15 cellular contexts compared by ENCODE assay signal in genomic region chr6:15534970-15535369, GRCh38.
DNase-seq lines count a peak whose midpoint lies in the region; ATAC-seq, FAIRE-seq and TF ChIP-seq lines count a peak whose summit lies in the region.
"Had no signal": no experiment of that assay in that cellular context is flagged by ENCODE, and none has a peak within 500 bp of the region (broad histone marks: within the 10 kb centered on the region; RNA-seq: fewer than 3 reads in every experiment).

No MANE protein-coding gene starts in this region.

- no peaks in the 10 kb centered on the region for H3K27me3 Mint-ChIP-seq in central memory CD8-positive, alpha-beta T cell

- H3K36me3 Mint-ChIP-seq in central memory CD8-positive, alpha-beta T cell (ENCODE audit: insufficient read depth), result peaks cover 6% of the 10 kb centered on the region

- no peaks in the 10 kb centered on the region for H3K27me3 ChIP-seq in neutrophil
- H3K27me3 ChIP-seq: uterus had no signal

- H3K4me3 ChIP-seq in neutrophil (ENCODE audit: low read depth in 1 of 2, low read length in 1 of 2), result no peak overlapping the region
- H3K4me3 ChIP-seq: GM23248, lower lobe of right lung, uterus had no signal

- no peak for TF ChIP-seq CTCF in neutrophil (IDR thresholded peaks at IDR 0.05)

- no peaks in the 10 kb centered on the region for H3K9me3 Mint-ChIP-seq in central memory CD8-positive, alpha-beta T cell

- H3K4me1 ChIP-seq in neutrophil (ENCODE audit: control insufficient read depth in 1 of 2, insufficient read depth in 1 of 2, low read depth in 1 of 2, low read length in 1 of 2), result peaks cover 39 to 43% of the 10 kb centered on the region in 2 experiments
- H3K4me1 ChIP-seq: uterus had no signal

- H3K4me1 Mint-ChIP-seq in central memory CD8-positive, alpha-beta T cell, result peaks cover 21% of the 10 kb centered on the region

- peaks cover 19% of the 10 kb centered on the region for H3K36me3 ChIP-seq in neutrophil
- H3K36me3 ChIP-seq: uterus had no signal

- no peak for FAIRE-seq in HTR-8/SVneo (lab: Jason Lieb, UNC)

- no peak for ATAC-seq in central memory CD8-positive, alpha-beta T cell (replicated peaks; ENCODE audit: extremely low read depth, poor library complexity, severe bottlenecking)
- no peak for ATAC-seq in HG03469 (IDR thresholded peaks at IDR 0.05; ENCODE audit: unreplicated experiment)

- no peak overlapping the region for H3K4me3 Mint-ChIP-seq in central memory CD8-positive, alpha-beta T cell

- DNase-seq in GF-D8 (lab: John Stamatoyannopoulos, UW) (peak; percentile 76), NOMO-1 (lab: John Stamatoyannopoulos, UW; ENCODE audit: unreplicated experiment in 2 of 2) (peak; percentile 52 to 90), retina (no peak), HTR-8/SVneo (ENCODE audit: insufficient read length, low spot score) (no peak)
- no peak for DNase-seq in central memory CD8-positive, alpha-beta T cell (ENCODE audit: low spot score in 2 of 2)
- DNase-seq: DND-41; GM23248; lower lobe of right lung; MM.1S; stimulated activated naive CD4-positive, alpha-beta T cell treated with Interleukin-2 at 50 U/mL for 16 hours; uterus; WERI-Rb-1 had no signal

- H3K9me3 ChIP-seq in neutrophil, result no peaks in the 10 kb centered on the region
- H3K9me3 ChIP-seq: lower lobe of right lung, uterus had no signal

- peak overlapping the region; percentile 33 for H3K27ac Mint-ChIP-seq in central memory CD8-positive, alpha-beta T cell (ENCODE audit: low read depth)

- H3K27ac ChIP-seq in neutrophil, result peak overlapping the region; percentile 92
- H3K27ac ChIP-seq: C4-2B, GM23248, lower lobe of right lung, uterus, WERI-Rb-1 had no signal

Comparison
In these comparisons a context has a peak if more than half of its experiments do, and no peak if none do; other contexts are left out.
1. DNase-seq: peak in GF-D8 (single experiment) and NOMO-1 (2 of 2); none in central memory CD8-positive, alpha-beta T cell (0 of 2), retina (single experiment) and HTR-8/SVneo (single experiment).